In genomic region chr12:60070541-60070940, GRCh38 we compare ENCODE assay signal across 15 cellular contexts.
DNase-seq lines count a peak whose midpoint lies in the region; ATAC-seq, FAIRE-seq and TF ChIP-seq lines count a peak whose summit lies in the region.
"Had no signal": no experiment of that assay in that cellular context is flagged by ENCODE, and none has a peak within 500 bp of the region (broad histone marks: within the 10 kb centered on the region; RNA-seq: fewer than 3 reads in every experiment).

No MANE protein-coding gene starts in this region.

- H3K4me2 ChIP-seq in GM23248 (ENCODE audit: unreplicated experiment) = no peak overlapping the region
- H3K4me2 ChIP-seq in MM.1S (ENCODE audit: low read depth, low read length) = peak overlapping the region; percentile 21; the same call in 1 of the 2 replicates

- H3K27ac ChIP-seq in GM23248 (no peak overlapping the region), MM.1S (ENCODE audit: low read length) (no peak overlapping the region), esophagus muscularis mucosa (replicated peaks in 1 of 4) (no peak overlapping the region)

- TF ChIP-seq EP300 in esophagus muscularis mucosa (IDR thresholded peaks at IDR 0.05) = no peak

- peak; percentile 2 for DNase-seq in GM23248
- DNase-seq in MM.1S = peak; percentile 21
- DNase-seq in bronchial epithelial cell (ENCODE audit: low read depth) = peak; percentile 85
- peak; percentile 11 for DNase-seq in renal cortical epithelial cell (ENCODE audit: low read depth)
- no peak for DNase-seq in esophagus muscularis mucosa (ENCODE audit: extremely low spot score)
- DNase-seq: BE2C; CD4-positive, alpha-beta memory T cell; H7; NCI-H1436 treated with DMSO at 0.1 percent for 48 hours; NCI-H2081; NCI-H345; NCI-H69 had no signal

- no peaks in the 10 kb centered on the region for H3K27me3 ChIP-seq in GM23248 (replicated peaks; ENCODE audit: insufficient read depth)
- H3K27me3 ChIP-seq in MM.1S (replicated peaks; ENCODE audit: insufficient read depth, low read length) = no peaks in the 10 kb centered on the region
- H3K27me3 ChIP-seq in bronchial epithelial cell (ENCODE audit: control insufficient read depth, insufficient read depth, low read length) = no peaks in the 10 kb centered on the region
- no peaks in the 10 kb centered on the region for H3K27me3 ChIP-seq in esophagus muscularis mucosa
- H3K27me3 ChIP-seq: BE2C had no signal

- FAIRE-seq in bronchial epithelial cell (lab: Jason Lieb, UNC) = no peak

- TF ChIP-seq CTCF in MM.1S (IDR thresholded peaks at IDR 0.05; ENCODE audit: low read length) (no peak), bronchial epithelial cell (IDR thresholded peaks at IDR 0.05; ENCODE audit: insufficient read depth, low read length, severe bottlenecking) (no peak), esophagus muscularis mucosa (IDR thresholded peaks at IDR 0.05) (no peak)

- H3F3A ChIP-seq in GM23248 (ENCODE audit: insufficient read depth) (no peaks in the 10 kb centered on the region), MM.1S (ENCODE audit: insufficient read depth, low read length) (peaks cover 9% of the 10 kb centered on the region; the same call in 1 of the 2 replicates)

- TF ChIP-seq POLR2A in esophagus muscularis mucosa (IDR thresholded peaks at IDR 0.05; ENCODE audit: low read depth) = no peak

- no peaks in the 10 kb centered on the region for H3K79me2 ChIP-seq in GM23248 (ENCODE audit: insufficient read depth)
- no peaks in the 10 kb centered on the region for H3K79me2 ChIP-seq in MM.1S (ENCODE audit: low read length)

- in situ Hi-C loops in GM23248 (cut with MboI) = no loop called here

- no peak overlapping the region for H2AFZ ChIP-seq in GM23248
- no peak overlapping the region for H2AFZ ChIP-seq in MM.1S (ENCODE audit: low read length)

- intact Hi-C loops in esophagus muscularis mucosa (cut with DNase I) = no loop called here

- H3K9me2 ChIP-seq in GM23248 (ENCODE audit: insufficient read depth) = no peaks in the 10 kb centered on the region
- no peaks in the 10 kb centered on the region for H3K9me2 ChIP-seq in MM.1S (replicated peaks; ENCODE audit: insufficient read depth, low read length)

- ATAC-seq in HG03175 (IDR thresholded peaks at IDR 0.05; ENCODE audit: unreplicated experiment) (no peak), HG03045 (IDR thresholded peaks at IDR 0.05; ENCODE audit: unreplicated experiment) (no peak)
- ATAC-seq: Right ventricle myocardium inferior had no signal

- H4K20me1 ChIP-seq in GM23248 (ENCODE audit: insufficient read depth) = no peaks in the 10 kb centered on the region
- no peaks in the 10 kb centered on the region for H4K20me1 ChIP-seq in MM.1S (ENCODE audit: insufficient read depth, low read length)

- no peaks in the 10 kb centered on the region for H3K9me3 ChIP-seq in GM23248 (ENCODE audit: low read depth)
- H3K9me3 ChIP-seq in MM.1S (replicated peaks; ENCODE audit: insufficient read depth, low read length) = no peaks in the 10 kb centered on the region
- H3K9me3 ChIP-seq in esophagus muscularis mucosa = no peaks in the 10 kb centered on the region
- H3K9me3 ChIP-seq: BE2C had no signal

- WGBS in GM23248 (ENCODE audit: low coverage in 1 of 2, low lambda C conversion rate in 2 of 2, missing lambda C conversion rate in 2 of 2), 2 experiments = 93 to 97% methylated on average over 1 of the region's 1 CpG
- WGBS in esophagus muscularis mucosa = 61% methylated on average over 1 of the region's 1 CpG

- H3K9ac ChIP-seq in GM23248 (no peak overlapping the region), MM.1S (ENCODE audit: low read length) (no peak overlapping the region)

- H3K36me3 ChIP-seq in GM23248 (ENCODE audit: low read depth) = no peaks in the 10 kb centered on the region
- H3K36me3 ChIP-seq in MM.1S (replicated peaks; ENCODE audit: insufficient read depth, low read length) = no peaks in the 10 kb centered on the region
- H3K36me3 ChIP-seq in bronchial epithelial cell (ENCODE audit: control insufficient read depth, insufficient read depth, low read length) = no peaks in the 10 kb centered on the region
- no peaks in the 10 kb centered on the region for H3K36me3 ChIP-seq in esophagus muscularis mucosa
- H3K36me3 ChIP-seq: BE2C had no signal

- H3K4me3 ChIP-seq in GM23248 (no peak overlapping the region), MM.1S (ENCODE audit: low read length) (no peak overlapping the region), bronchial epithelial cell (ENCODE audit: low read depth, low read length) (no peak overlapping the region), esophagus muscularis mucosa (no peak overlapping the region)

- peaks cover 10% of the 10 kb centered on the region for H3K4me1 ChIP-seq in GM23248 (ENCODE audit: insufficient read depth)
- H3K4me1 ChIP-seq in MM.1S (ENCODE audit: low read length) = peaks cover 32% of the 10 kb centered on the region
- H3K4me1 ChIP-seq in esophagus muscularis mucosa = no peaks in the 10 kb centered on the region
- H3K4me1 ChIP-seq: BE2C had no signal
